In genomic region chr17:1966274-1967086, GRCh38 we compare ENCODE assay signal across 22 cellular contexts. TPM values are rescaled to one million over a fixed set of nuclear protein-coding genes. Genes with fewer than 3 reads are reported as not detected.
DNase-seq lines count a peak whose midpoint lies in the region; ATAC-seq and TF ChIP-seq lines count a peak whose summit lies in the region.
"Had no signal": no experiment of that assay in that cellular context is flagged by ENCODE, and none has a peak within 500 bp of the region (broad histone marks: within the 10 kb centered on the region; RNA-seq: fewer than 3 reads in every experiment).

No MANE protein-coding gene starts in this region.

- BruUV-seq in PC-3 (replicated peaks; lab: Mats Ljungman, UMichigan): no TSS peak

- DNase-seq in cardiac muscle cell (ENCODE audit: low read depth in 1 of 2, low spot score in 1 of 2) (no peak), left cardiac atrium (no peak), PC-3 (peak; percentile 11), endodermal cell (no peak), C1 segment of cervical spinal cord (lab: John Stamatoyannopoulos, UW) (no peak), T-cell (no peak)
- DNase-seq: activated CD4-positive, alpha-beta T cell treated with anti-CD3 and anti-CD28 coated beads for 4 hours; activated gamma-delta T cell treated with Interleukin-2 at 50 U/mL for 16 hours; CD4-positive, alpha-beta memory T cell; hypothalamus; KBM-7; NCI-H1048; NCI-H2081 treated with DMSO at 0.1 percent for 48 hours; PC-9; stimulated activated CD4-positive, alpha-beta T cell treated with anti-CD3 and anti-CD28 coated beads, Interleukin-4, amount 100 ng/mL, for 4 hours had no signal

- H3K4me3 Mint-ChIP-seq in endodermal cell: no peak overlapping the region
- H3K4me3 Mint-ChIP-seq in T-cell: no peak overlapping the region
- H3K4me3 Mint-ChIP-seq: CD4-positive, alpha-beta memory T cell; memory B cell had no signal

- H3K36me3 Mint-ChIP-seq in endodermal cell (ENCODE audit: low read depth) (peaks cover 9% of the 10 kb centered on the region), T-cell (no peaks in the 10 kb centered on the region)
- H3K36me3 Mint-ChIP-seq: memory B cell; naive thymus-derived CD8-positive, alpha-beta T cell had no signal

- H3K27ac ChIP-seq in cardiac muscle cell (peak overlapping the region; percentile 96), PC-3 (ENCODE audit: low read length) (no peak overlapping the region), endodermal cell (ENCODE audit: low read depth, low read length) (peak overlapping the region; percentile 32), temporal lobe (ENCODE audit: low read depth, low read length) (peak overlapping the region; percentile 30)
- H3K27ac ChIP-seq: PC-9, SK-N-MC had no signal

- H3K27me3 ChIP-seq in cardiac muscle cell: no peaks in the 10 kb centered on the region
- H3K27me3 ChIP-seq in PC-3 (ENCODE audit: low read length): no peaks in the 10 kb centered on the region
- no peaks in the 10 kb centered on the region for H3K27me3 ChIP-seq in endodermal cell (ENCODE audit: control insufficient read depth, insufficient read depth, low read length, poor library complexity, severe bottlenecking)

- H4K20me1 ChIP-seq in PC-3 (ENCODE audit: low read length): no peaks in the 10 kb centered on the region

- no peak overlapping the region for H2AFZ ChIP-seq in PC-3 (ENCODE audit: low read length)
- H2AFZ ChIP-seq: PC-9 had no signal

- H3K9me3 Mint-ChIP-seq in endodermal cell: peaks cover 3% of the 10 kb centered on the region
- no peaks in the 10 kb centered on the region for H3K9me3 Mint-ChIP-seq in T-cell
- H3K9me3 Mint-ChIP-seq: CD4-positive, alpha-beta memory T cell; H9; memory B cell; naive thymus-derived CD8-positive, alpha-beta T cell had no signal

- H3K4me1 Mint-ChIP-seq in endodermal cell: peaks cover 30% of the 10 kb centered on the region
- H3K4me1 Mint-ChIP-seq in T-cell: peaks cover 3 to 12% (median 4%) of the 10 kb centered on the region in 3 donors
- H3K4me1 Mint-ChIP-seq: memory B cell had no signal

- CTCF ChIA-PET in PC-3 (lab: Charles Lee): no interaction called here
- CTCF ChIA-PET in T-cell (lab: Charles Lee): no interaction called here

- no peak overlapping the region for H3K4me2 ChIP-seq in PC-3 (ENCODE audit: low read length)
- H3K4me2 ChIP-seq: PC-9, smooth muscle cell had no signal

- POLR2A ChIA-PET in PC-3 (lab: Charles Lee; ENCODE audit: unreplicated experiment): no interaction called here
- POLR2A ChIA-PET in T-cell (lab: Charles Lee): interaction anchor here in 1 of 2 donors (0.5 kb wide), 1 partner anchor 649 kb away, joined by 5 read pairs; no protein-coding TSS in a partner anchor

- H3K4me3 ChIP-seq in cardiac muscle cell (no peak overlapping the region), PC-3 (ENCODE audit: low read length) (no peak overlapping the region), endodermal cell (ENCODE audit: low read length) (no peak overlapping the region)
- H3K4me3 ChIP-seq: PC-9, SK-N-MC, smooth muscle cell had no signal

- H3K4me1 ChIP-seq in cardiac muscle cell (ENCODE audit: low read depth): peaks cover 58% of the 10 kb centered on the region
- H3K4me1 ChIP-seq in PC-3 (ENCODE audit: insufficient read depth, low read length): peaks cover 6% of the 10 kb centered on the region
- H3K4me1 ChIP-seq in endodermal cell (ENCODE audit: control insufficient read depth, insufficient read depth, low read length): peaks cover 7% of the 10 kb centered on the region

- no peaks in the 10 kb centered on the region for H3F3A ChIP-seq in PC-3 (ENCODE audit: low read length, unreplicated experiment)

- no peaks in the 10 kb centered on the region for H3K79me2 ChIP-seq in PC-3 (ENCODE audit: low read length)

- 79 to 87% methylated on average over 7 to 12 of the region's 12 CpGs for WGBS in endodermal cell (ENCODE audit: insufficient coverage in 1 of 2, insufficient read length in 1 of 2), 2 experiments

- intact Hi-C loops in left cardiac atrium (cut with DNase I): no loop called here
- intact Hi-C loops in PC-3 (cut with micrococcal nuclease): no loop called here

- peak overlapping the region; percentile 61 for H3K27ac Mint-ChIP-seq in endodermal cell
- H3K27ac Mint-ChIP-seq in T-cell: no peak overlapping the region
- H3K27ac Mint-ChIP-seq: memory B cell had no signal

- H3K9me2 ChIP-seq in PC-3 (replicated peaks; ENCODE audit: low read length): no peaks in the 10 kb centered on the region

- H3K36me3 ChIP-seq in cardiac muscle cell (no peaks in the 10 kb centered on the region), PC-3 (ENCODE audit: low read depth, low read length) (no peaks in the 10 kb centered on the region), endodermal cell (ENCODE audit: control insufficient read depth, insufficient read depth, low read length) (peaks cover 5% of the 10 kb centered on the region)

- H3K27me3 Mint-ChIP-seq in endodermal cell (ENCODE audit: insufficient read depth) (peaks cover 17% of the 10 kb centered on the region), T-cell (peaks cover 18 to 27% of the 10 kb centered on the region in 2 donors)

- H3K9ac ChIP-seq in PC-3 (ENCODE audit: low read length) (no peak overlapping the region), endodermal cell (ENCODE audit: extremely low read depth, low read length, poor library complexity, severe bottlenecking) (no peak overlapping the region)

- TF ChIP-seq CTCF in cardiac muscle cell (IDR thresholded peaks at IDR 0.05; ENCODE audit: low read depth, low read length): no peak
- no peak for TF ChIP-seq CTCF in PC-3 (conservative IDR thresholded peaks at IDR 0.05; ENCODE audit: low read depth, low read length)
- TF ChIP-seq CTCF in endodermal cell (conservative IDR thresholded peaks at IDR 0.05): no peak

- ATAC-seq in left cardiac atrium (no peak), PC-3 (no peak), GM19328 (IDR thresholded peaks at IDR 0.05; ENCODE audit: unreplicated experiment) (no peak), T-cell (replicated peaks in 1 of 4) (no peak)

- no peaks in the 10 kb centered on the region for H3K9me3 ChIP-seq in cardiac muscle cell (ENCODE audit: low read depth)
- H3K9me3 ChIP-seq in PC-3 (ENCODE audit: low read length): no peaks in the 10 kb centered on the region
- H3K9me3 ChIP-seq in endodermal cell (ENCODE audit: control insufficient read depth, low read length): no peaks in the 10 kb centered on the region

RNA-seq across cellular contexts. Expression of gene RTN4RL1, which starts 58.7 kb away (rescaled TPM):
- total RNA-seq in cardiac muscle cell: 34.3 and 45.4 TPM in 2 replicates
- polyA plus RNA-seq in cardiac muscle cell: 32.2 and 46.2 TPM in 2 replicates
- 1 to 10 TPM; 6.2 to 7.6 TPM for total RNA-seq in left cardiac atrium
- 6.9 and 7.9 TPM in 2 replicates for total RNA-seq in PC-3 (2014; rRNA removed)
- total RNA-seq in endodermal cell: 10 to 100 TPM; 18.2 to 19.6 TPM
- 5.4 TPM for polyA plus RNA-seq in endodermal cell (2013, experiment 1 of 2)
- 7.7 TPM for polyA plus RNA-seq in endodermal cell (2013, experiment 2 of 2)
- 18.2 TPM for total RNA-seq in temporal lobe
- total RNA-seq in T-cell: 1 to 10 TPM in 2 of 5 donors, under 1 TPM in 3; 0.43 to 1.1 (median 0.63) TPM
- total RNA-seq: smooth muscle cell had no signal
- polyA plus RNA-seq: smooth muscle cell had no signal
